1 cellular context compared by ENCODE assay signal in the genomic region with DNA sequence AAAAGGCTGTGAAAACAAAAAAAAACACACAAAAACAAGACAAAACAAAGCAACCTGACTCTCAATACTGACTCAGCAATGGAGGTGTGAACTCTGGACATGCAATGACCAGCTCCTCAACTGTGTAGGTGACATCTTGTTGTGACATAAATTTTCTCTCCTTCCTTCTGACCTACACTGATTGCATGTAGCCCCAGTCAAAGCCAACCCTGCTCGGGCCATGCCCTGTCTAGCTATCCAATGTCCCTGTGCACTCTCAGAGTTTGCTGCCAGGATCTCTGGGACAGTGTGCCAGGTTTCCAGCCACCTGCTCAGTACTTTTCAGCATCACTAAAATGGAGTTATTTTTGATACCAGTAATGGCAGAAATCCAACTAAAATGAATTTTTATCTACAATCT.
TF ChIP-seq lines count a peak whose summit lies in the region.

No MANE protein-coding gene starts in this region.

TF ChIP-seq in A549, 52 proteins besides CTCF, POLR2A, EP300 and RAD21 (continued from another document):
- TF ChIP-seq, protein P1, sequence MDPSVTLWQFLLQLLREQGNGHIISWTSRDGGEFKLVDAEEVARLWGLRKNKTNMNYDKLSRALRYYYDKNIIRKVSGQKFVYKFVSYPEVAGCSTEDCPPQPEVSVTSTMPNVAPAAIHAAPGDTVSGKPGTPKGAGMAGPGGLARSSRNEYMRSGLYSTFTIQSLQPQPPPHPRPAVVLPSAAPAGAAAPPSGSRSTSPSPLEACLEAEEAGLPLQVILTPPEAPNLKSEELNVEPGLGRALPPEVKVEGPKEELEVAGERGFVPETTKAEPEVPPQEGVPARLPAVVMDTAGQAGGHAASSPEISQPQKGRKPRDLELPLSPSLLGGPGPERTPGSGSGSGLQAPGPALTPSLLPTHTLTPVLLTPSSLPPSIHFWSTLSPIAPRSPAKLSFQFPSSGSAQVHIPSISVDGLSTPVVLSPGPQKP (IDR thresholded peaks at IDR 0.05; ENCODE audit: low read depth, low read length): no peak
- TF ChIP-seq, protein P2, sequence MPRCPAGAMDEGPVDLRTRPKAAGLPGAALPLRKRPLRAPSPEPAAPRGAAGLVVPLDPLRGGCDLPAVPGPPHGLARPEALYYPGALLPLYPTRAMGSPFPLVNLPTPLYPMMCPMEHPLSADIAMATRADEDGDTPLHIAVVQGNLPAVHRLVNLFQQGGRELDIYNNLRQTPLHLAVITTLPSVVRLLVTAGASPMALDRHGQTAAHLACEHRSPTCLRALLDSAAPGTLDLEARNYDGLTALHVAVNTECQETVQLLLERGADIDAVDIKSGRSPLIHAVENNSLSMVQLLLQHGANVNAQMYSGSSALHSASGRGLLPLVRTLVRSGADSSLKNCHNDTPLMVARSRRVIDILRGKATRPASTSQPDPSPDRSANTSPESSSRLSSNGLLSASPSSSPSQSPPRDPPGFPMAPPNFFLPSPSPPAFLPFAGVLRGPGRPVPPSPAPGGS (IDR thresholded peaks at IDR 0.05): no peak
- TF ChIP-seq, protein P3, sequence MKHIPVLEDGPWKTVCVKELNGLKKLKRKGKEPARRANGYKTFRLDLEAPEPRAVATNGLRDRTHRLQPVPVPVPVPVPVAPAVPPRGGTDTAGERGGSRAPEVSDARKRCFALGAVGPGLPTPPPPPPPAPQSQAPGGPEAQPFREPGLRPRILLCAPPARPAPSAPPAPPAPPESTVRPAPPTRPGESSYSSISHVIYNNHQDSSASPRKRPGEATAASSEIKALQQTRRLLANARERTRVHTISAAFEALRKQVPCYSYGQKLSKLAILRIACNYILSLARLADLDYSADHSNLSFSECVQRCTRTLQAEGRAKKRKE (CRISPR knock-in tag; IDR thresholded peaks at IDR 0.05; ENCODE audit: low read depth): no peak
